Comparison of ENCODE assay signal across 1 cellular context in the genomic region with DNA sequence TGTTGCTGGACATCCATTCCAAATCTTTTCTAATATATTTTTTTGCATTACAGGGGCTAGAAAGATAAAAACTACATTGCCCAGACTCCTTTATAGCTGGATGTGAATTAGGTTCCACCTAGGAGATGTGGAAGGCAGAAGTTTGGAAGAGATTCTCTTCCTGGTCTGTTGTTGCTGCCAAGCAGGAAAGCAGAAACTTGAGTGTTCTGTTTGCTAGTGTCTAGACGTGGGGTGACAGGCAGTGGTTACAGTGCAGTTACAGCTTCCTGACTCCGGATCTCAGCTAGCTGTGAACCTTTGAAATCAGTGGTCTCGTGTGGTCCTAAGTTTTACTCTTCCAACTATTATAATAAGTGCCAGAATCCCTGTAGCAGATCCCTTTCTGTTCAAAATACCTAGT.
TF ChIP-seq lines count a peak whose summit lies in the region.

No MANE protein-coding gene starts in this region.

TF ChIP-seq in A549, 52 proteins besides CTCF, POLR2A, EP300 and RAD21:
- no peak for TF ChIP-seq ESRRA (IDR thresholded peaks at IDR 0.05; ENCODE audit: borderline replicate concordance, low read length)
